Comparison of ENCODE assay signal across 11 cellular contexts in genomic region chr13:23673354-23673753, GRCh38.
DNase-seq lines count a peak whose midpoint lies in the region; FAIRE-seq and TF ChIP-seq lines count a peak whose summit lies in the region.
"Had no signal": no experiment of that assay in that cellular context is flagged by ENCODE, and none has a peak within 500 bp of the region (broad histone marks: within the 10 kb centered on the region; RNA-seq: fewer than 3 reads in every experiment).

No MANE protein-coding gene starts in this region.

- FAIRE-seq in RCC 7860 (lab: Jason Lieb, UNC) = no peak

- no peak overlapping the region for H3K4me3 ChIP-seq in AG09309 (ENCODE audit: control insufficient read depth, low read depth, low read length)

- no peaks in the 10 kb centered on the region for H3K9me3 Mint-ChIP-seq in mesothelial cell of epicardium
- H3K9me3 Mint-ChIP-seq: central memory CD8-positive, alpha-beta T cell had no signal

- peaks cover 33% of the 10 kb centered on the region for H3K4me1 Mint-ChIP-seq in mesothelial cell of epicardium
- H3K4me1 Mint-ChIP-seq: central memory CD8-positive, alpha-beta T cell had no signal

- DNase-seq in AG09309 (ENCODE audit: low read depth) (peak; percentile 82), RCC 7860 (ENCODE audit: low spot score) (peak; percentile 52), fibroblast of gingiva (ENCODE audit: low read depth) (peak; percentile 95), mesothelial cell of epicardium (ENCODE audit: low spot score in 2 of 2, unreplicated experiment in 2 of 2) (no peak), 8988T (no peak), DMS153 treated with DMSO at 0.1 percent for 48 hours (lab: John Stamatoyannopoulos, UW; ENCODE audit: unreplicated experiment) (no peak), NCI-H1436 treated with DMSO at 0.1 percent for 48 hours (lab: John Stamatoyannopoulos, UW) (no peak)
- no peak for DNase-seq in stimulated activated CD4-positive, alpha-beta T cell treated with anti-CD3 and anti-CD28 coated beads, Interleukin-1b, Interleukin-23, amount 100 ng/mL, for 48 hours
- DNase-seq: NCI-H1417 treated with DMSO at 0.1 percent for 48 hours; stimulated activated naive CD4-positive, alpha-beta T cell had no signal

- TF ChIP-seq CTCF in AG09309 (IDR thresholded peaks at IDR 0.05; ENCODE audit: control insufficient read depth, insufficient read depth, low read depth, low read length, missing control alignments) = no peak
- TF ChIP-seq CTCF in mesothelial cell of epicardium (IDR thresholded peaks at IDR 0.05; ENCODE audit: unreplicated experiment) = no peak

- H3K27me3 Mint-ChIP-seq in mesothelial cell of epicardium (ENCODE audit: low read depth) = no peaks in the 10 kb centered on the region

- H3K36me3 Mint-ChIP-seq in mesothelial cell of epicardium = peaks cover 13% of the 10 kb centered on the region

- H3K27ac Mint-ChIP-seq in mesothelial cell of epicardium = peak overlapping the region; percentile 76

- no peak overlapping the region for H3K4me3 Mint-ChIP-seq in mesothelial cell of epicardium
- H3K4me3 Mint-ChIP-seq: central memory CD8-positive, alpha-beta T cell had no signal

Comparison
In these comparisons a context has a peak if more than half of its experiments do, and no peak if none do; other contexts are left out.
1. DNase-seq: peak in AG09309 (single experiment), RCC 7860 (single experiment) and fibroblast of gingiva (single experiment); none in mesothelial cell of epicardium (0 of 2), 8988T (single experiment), DMS153 treated with DMSO at 0.1 percent for 48 hours (single experiment), stimulated activated CD4-positive, alpha-beta T cell treated with anti-CD3 and anti-CD28 coated beads, Interleukin-1b, Interleukin-23, amount 100 ng/mL, for 48 hours (single experiment) and NCI-H1436 treated with DMSO at 0.1 percent for 48 hours (single experiment).